ENCODE assay signal across 8 cellular contexts in the genomic region with DNA sequence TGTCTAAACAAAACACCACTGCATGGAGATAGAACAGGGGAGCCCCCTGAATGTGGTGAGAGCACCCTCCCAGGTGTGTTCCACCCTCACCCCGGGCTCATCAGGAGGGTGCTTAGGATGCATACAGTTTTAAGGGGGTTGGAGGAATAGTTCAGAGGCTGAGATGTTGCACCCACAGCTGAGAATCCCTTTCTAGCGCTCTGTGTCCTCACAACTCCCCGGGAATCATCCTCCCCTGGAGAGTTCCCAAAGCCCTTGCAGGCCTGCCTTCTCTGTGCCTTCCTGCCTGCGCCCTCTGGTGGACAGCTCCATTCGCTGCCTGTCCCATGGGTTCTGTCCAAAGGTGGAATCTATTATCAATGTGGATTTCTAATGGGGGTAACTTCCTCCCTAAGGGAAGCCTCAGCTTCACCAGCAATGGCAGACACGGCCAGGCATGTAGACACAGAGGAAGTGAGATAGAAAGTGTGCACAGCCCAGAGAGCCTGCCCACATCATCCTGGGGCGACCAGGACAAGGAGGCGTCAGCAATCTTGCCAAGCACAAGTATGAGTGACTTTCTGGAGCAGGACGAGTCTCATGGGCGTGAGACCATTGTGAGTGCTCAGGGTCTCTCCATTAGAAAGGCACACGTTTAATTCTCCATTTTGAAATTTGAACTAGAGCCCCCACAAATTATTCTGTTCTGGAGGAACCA. TPM values are rescaled to one million over a fixed set of nuclear protein-coding genes. Genes with fewer than 3 reads are reported as not detected.
DNase-seq lines count a peak whose midpoint lies in the region; ATAC-seq and TF ChIP-seq lines count a peak whose summit lies in the region.

No MANE protein-coding gene starts in this region.

- no peaks in the 10 kb centered on the region for H3K27me3 ChIP-seq in upper lobe of left lung

- TF ChIP-seq CTCF in LNCAP (IDR thresholded peaks at IDR 0.05): peak; percentile 90
- TF ChIP-seq CTCF in upper lobe of left lung (IDR thresholded peaks at IDR 0.05): peak; percentile 58 to 83 (median 72)

- no peaks in the 10 kb centered on the region for H3K4me1 ChIP-seq in upper lobe of left lung

- H3K36me3 ChIP-seq in upper lobe of left lung: no peaks in the 10 kb centered on the region

- no peaks in the 10 kb centered on the region for H3K9me3 ChIP-seq in upper lobe of left lung

- no peak for TF ChIP-seq POLR2A in upper lobe of left lung (IDR thresholded peaks at IDR 0.05)

- no peak overlapping the region for H3K27ac ChIP-seq in upper lobe of left lung

- no peak overlapping the region for H3K4me3 ChIP-seq in upper lobe of left lung

- DNase-seq in NCI-H524 (lab: John Stamatoyannopoulos, UW): peak; percentile 48 to 61
- no peak for DNase-seq in NCI-H524 treated with DMSO at 0.1 percent for 48 hours (lab: John Stamatoyannopoulos, UW)
- peak; percentile 48 for DNase-seq in SK-N-DZ (ENCODE audit: low spot score)
- DNase-seq in activated naive CD4-positive, alpha-beta T cell treated with Interleukin-2 at 50 U/mL for 16 hours: peak; percentile 62
- peak; percentile 88 for DNase-seq in glomerular visceral epithelial cell (ENCODE audit: extremely low spot score)
- DNase-seq in pons (ENCODE audit: low spot score): peak; percentile 66
- peak in 1 of 2 donors; percentile 76 for DNase-seq in upper lobe of left lung

- 27 to 38% methylated on average over 10 to 11 of the region's 11 CpGs for WGBS in upper lobe of left lung, 2 donors

- no peak for TF ChIP-seq EP300 in upper lobe of left lung (IDR thresholded peaks at IDR 0.05)

- ATAC-seq in upper lobe of left lung (ENCODE audit: low FRiP score in 2 of 2): peak; percentile 71 to 86

RNA-seq across cellular contexts. Expression of a gene that starts 1.2 kb away (rescaled TPM):
- not detected in 2 replicates for polyA plus RNA-seq in SK-N-DZ (2014; cell fraction: cytosol; rRNA removed)
- not detected in 2 replicates for polyA plus RNA-seq in SK-N-DZ (2014; cell fraction: nucleus; rRNA removed)
- total RNA-seq in upper lobe of left lung: 1 to 10 TPM in 1 of 6 donors, not detected in 5; 1.0 TPM

RNA-seq across cellular contexts. Expression of a gene that starts 7.1 kb away (rescaled TPM):
- polyA plus RNA-seq in SK-N-DZ (2014; cell fraction: cytosol; rRNA removed): not detected in 2 replicates
- polyA plus RNA-seq in SK-N-DZ (2014; cell fraction: nucleus; rRNA removed): not detected in 2 replicates
- total RNA-seq in upper lobe of left lung: under 1 TPM in 4 of 6 donors, not detected in 2; 0.14 to 0.69 (median 0.27) TPM

RNA-seq across cellular contexts. Expression of a gene that starts 17.4 kb away (rescaled TPM):
- not detected in 2 replicates for polyA plus RNA-seq in SK-N-DZ (2014; cell fraction: cytosol; rRNA removed)
- not detected in 2 replicates for polyA plus RNA-seq in SK-N-DZ (2014; cell fraction: nucleus; rRNA removed)
- under 1 TPM in 1 of 6 donors, not detected in 5; 0.30 TPM for total RNA-seq in upper lobe of left lung

RNA-seq across cellular contexts. Expression of a gene that starts 18.8 kb away (rescaled TPM):
- polyA plus RNA-seq in SK-N-DZ (2014; cell fraction: cytosol; rRNA removed): not detected in 2 replicates
- not detected in 2 replicates for polyA plus RNA-seq in SK-N-DZ (2014; cell fraction: nucleus; rRNA removed)
- 1 to 10 TPM in 1 of 6 donors, under 1 TPM in 4, not detected in 1; 0.15 to 5.0 (median 0.33) TPM for total RNA-seq in upper lobe of left lung

RNA-seq across cellular contexts. Expression of a gene that starts 29.8 kb away (rescaled TPM):
- not detected in 2 replicates for polyA plus RNA-seq in SK-N-DZ (2014; cell fraction: cytosol; rRNA removed)
- not detected in 2 replicates for polyA plus RNA-seq in SK-N-DZ (2014; cell fraction: nucleus; rRNA removed)
- not detected for total RNA-seq in upper lobe of left lung
